Comparison of ENCODE assay signal across 9 cellular contexts in genomic region chr3:146187334-146187950, GRCh38. TPM values are rescaled to one million over a fixed set of nuclear protein-coding genes. Genes with fewer than 3 reads are reported as not detected.
DNase-seq lines count a peak whose midpoint lies in the region; ATAC-seq and TF ChIP-seq lines count a peak whose summit lies in the region.
"Had no signal": no experiment of that assay in that cellular context is flagged by ENCODE, and none has a peak within 500 bp of the region (broad histone marks: within the 10 kb centered on the region; RNA-seq: fewer than 3 reads in every experiment).

No MANE protein-coding gene starts in this region.

- no peaks in the 10 kb centered on the region for H3K36me3 Mint-ChIP-seq in neural crest cell (ENCODE audit: low read depth)

- no peaks in the 10 kb centered on the region for H3K9me3 Mint-ChIP-seq in neural crest cell
- H3K9me3 Mint-ChIP-seq: T-helper 1 cell treated with Interleukin-12 subunit alpha and Interleukin-12 subunit beta and Interleukin-4 antibody, amounts not matched to agents 30 μg/mL and 1 μg/mL, for 36 hours had no signal

- peak; percentile 19 for TF ChIP-seq CTCF in GM12873 (IDR thresholded peaks at IDR 0.05; ENCODE audit: insufficient read depth, low read depth, low read length, missing control alignments)
- TF ChIP-seq CTCF in neural crest cell (conservative IDR thresholded peaks at IDR 0.05), result peak; percentile 73

- ATAC-seq in GM19397 (IDR thresholded peaks at IDR 0.05; ENCODE audit: unreplicated experiment), result no peak
- no peak for ATAC-seq in GM21515 (IDR thresholded peaks at IDR 0.05; ENCODE audit: unreplicated experiment)
- ATAC-seq in HG02973 (IDR thresholded peaks at IDR 0.05; ENCODE audit: unreplicated experiment), result no peak

- no peaks in the 10 kb centered on the region for H3K4me1 Mint-ChIP-seq in neural crest cell

- no peak overlapping the region for H3K4me3 Mint-ChIP-seq in neural crest cell
- H3K4me3 Mint-ChIP-seq: T-helper 1 cell treated with Interleukin-12 subunit alpha and Interleukin-12 subunit beta and Interleukin-4 antibody, amounts not matched to agents 30 μg/mL and 1 μg/mL, for 36 hours had no signal

- no peak overlapping the region for H3K27ac Mint-ChIP-seq in neural crest cell (ENCODE audit: unreplicated experiment)
- H3K27ac Mint-ChIP-seq: T-helper 1 cell treated with Interleukin-12 subunit alpha and Interleukin-12 subunit beta and Interleukin-4 antibody, amounts not matched to agents 30 μg/mL and 1 μg/mL, for 36 hours had no signal

- DNase-seq in NCI-H2227 treated with DMSO at 0.1 percent for 48 hours (lab: John Stamatoyannopoulos, UW) (peak; percentile 62), dedifferentiated amniotic fluid mesenchymal stem cell (ENCODE audit: extremely low spot score) (peak; percentile 44), neural crest cell (ENCODE audit: low read depth, low spot score) (peak; percentile 18)
- DNase-seq in activated CD4-positive, alpha-beta T cell treated with anti-CD3 and anti-CD28 coated beads, Interleukin-2, amount 50 U/mL, for 1 hour, result no peak

- H3K27me3 Mint-ChIP-seq in neural crest cell (ENCODE audit: low read depth), result no peaks in the 10 kb centered on the region

RNA-seq across cellular contexts. Expression of gene PLOD2, which starts 26.5 kb away (rescaled TPM):
- total RNA-seq in neural crest cell, result 12.7 and 13.0 TPM in 2 replicates
